Comparison of ENCODE assay signal across 4 cellular contexts in genomic region chr12:93801666-93802065, GRCh38.
DNase-seq lines count a peak whose midpoint lies in the region; ATAC-seq and TF ChIP-seq lines count a peak whose summit lies in the region.
"Not testable (repeated sequence)": the region's sequence is repeated elsewhere in the genome, so short reads cannot be mapped to it uniquely, and the experiment has no call there.

No MANE protein-coding gene starts in this region.

- not testable (repeated sequence) for H2AFZ ChIP-seq in IMR-90 (replicated peaks; ENCODE audit: low read length, poor library complexity); hepatocyte

- not testable (repeated sequence) for H2AK9ac ChIP-seq in IMR-90 (replicated peaks; ENCODE audit: low read depth, low read length, poor library complexity)

- H3K9me3 ChIP-seq in IMR-90 (ENCODE audit: control insufficient read depth, insufficient read depth, low read length); hepatocyte (ENCODE audit: low read depth); psoas muscle; stomach smooth muscle (ENCODE audit: control insufficient read depth in 2 of 2, low read length in 2 of 2): not testable (repeated sequence)

- H3K18ac ChIP-seq in IMR-90 (ENCODE audit: low read depth, low read length): not testable (repeated sequence)

- not testable (repeated sequence) for H4K8ac ChIP-seq in IMR-90 (ENCODE audit: low read depth in 2 of 2, low read length in 2 of 2)

- dilution Hi-C loops in IMR-90 (cut with HindIII; ENCODE audit: low sequenced_read_pairs, unreplicated experiment): not testable (repeated sequence)

- H3K56ac ChIP-seq in IMR-90 (ENCODE audit: extremely low read depth, insufficient read depth, low read length): not testable (repeated sequence)

- H3K79me2 ChIP-seq in hepatocyte: not testable (repeated sequence)

- H3K4me3 ChIP-seq in IMR-90 (ENCODE audit: insufficient read depth, low read depth, low read length); hepatocyte; psoas muscle; stomach smooth muscle (ENCODE audit: low read length in 2 of 2): not testable (repeated sequence)

- H3K9ac ChIP-seq in IMR-90 (ENCODE audit: low read depth, low read length); stomach smooth muscle (ENCODE audit: low read length in 2 of 2): not testable (repeated sequence)

- H3K4ac ChIP-seq in IMR-90 (ENCODE audit: low read depth, low read length): not testable (repeated sequence)

- peaks cover 3 to 22% of the 10 kb centered on the region in 2 experiments; a peak in 3 of 4 replicates for H3K79me1 ChIP-seq in IMR-90 (ENCODE audit: low read depth in 1 of 2, low read length in 2 of 2)

- H3K14ac ChIP-seq in IMR-90 (replicated peaks; ENCODE audit: low read depth, low read length): not testable (repeated sequence)

- CTCF ChIA-PET in IMR-90 (lab: Yijun Ruan, JAX): not testable (repeated sequence)

- POLR2A ChIA-PET in IMR-90 (lab: Charles Lee; ENCODE audit: unreplicated experiment): not testable (repeated sequence)

- not testable (repeated sequence) for DNase-seq in IMR-90; hepatocyte (ENCODE audit: low spot score); psoas muscle

- not testable (repeated sequence) for H3K9me2 ChIP-seq in hepatocyte (replicated peaks; ENCODE audit: insufficient read depth)

- peaks cover 12% of the 10 kb centered on the region for H3K4me1 ChIP-seq in IMR-90 (ENCODE audit: control insufficient read depth, insufficient read depth, low read length)
- H3K4me1 ChIP-seq in hepatocyte (ENCODE audit: insufficient read depth): peaks cover 12% of the 10 kb centered on the region
- peaks cover 45% of the 10 kb centered on the region for H3K4me1 ChIP-seq in psoas muscle
- H3K4me1 ChIP-seq in stomach smooth muscle (ENCODE audit: control insufficient read depth, insufficient read depth, low read length): peaks cover 16% of the 10 kb centered on the region

- H3K23ac ChIP-seq in IMR-90 (ENCODE audit: low read depth, low read length): not testable (repeated sequence)

- WGBS in IMR-90 (ENCODE audit: extremely low coverage in 2 of 2, insufficient read length in 1 of 2), 2 experiments: 86% methylated on average over 1 of the region's 2 CpGs; no CpG with 5 or more reads in 1 of the 2 experiments
- 88% methylated on average over 2 of the region's 2 CpGs for WGBS in hepatocyte (ENCODE audit: low lambda C conversion rate, missing lambda C conversion rate)
- 94 to 95% (median 95%) methylated on average over 2 of the region's 2 CpGs for WGBS in psoas muscle, 3 donors

- ATAC-seq in IMR-90 (ENCODE audit: low read depth); psoas muscle: not testable (repeated sequence)

- H2BK5ac ChIP-seq in IMR-90 (ENCODE audit: low read depth, low read length, poor library complexity, severe bottlenecking): not testable (repeated sequence)

- H2AK5ac ChIP-seq in IMR-90 (ENCODE audit: low read depth, low read length): not testable (repeated sequence)

- in situ Hi-C loops in IMR-90 (cut with MboI; ENCODE audit: low sequenced_read_pairs): not testable (repeated sequence)

- not testable (repeated sequence) for TF ChIP-seq RAD21 in IMR-90 (IDR thresholded peaks at IDR 0.05; ENCODE audit: low read length)

- not testable (repeated sequence) for H3K36me3 ChIP-seq in IMR-90 (ENCODE audit: control insufficient read depth, insufficient read depth, low read length); hepatocyte (replicated peaks; ENCODE audit: insufficient read depth, low read depth); psoas muscle (ENCODE audit: insufficient read depth in 1 of 2, low read depth in 1 of 2); stomach smooth muscle (ENCODE audit: control insufficient read depth in 2 of 2, insufficient read depth in 2 of 2, low read length in 2 of 2)

- not testable (repeated sequence) for H4K5ac ChIP-seq in IMR-90 (ENCODE audit: low read depth, low read length)

- not testable (repeated sequence) for H3K27ac ChIP-seq in IMR-90 (ENCODE audit: insufficient read depth, low read length)
- peak overlapping the region; percentile 77 for H3K27ac ChIP-seq in hepatocyte
- H3K27ac ChIP-seq in psoas muscle: peak overlapping the region; percentile 80
- peak overlapping the region; percentile 96 for H3K27ac ChIP-seq in stomach smooth muscle (ENCODE audit: low read length)

- not testable (repeated sequence) for TF ChIP-seq POLR2A in IMR-90 (IDR thresholded peaks at IDR 0.05; ENCODE audit: low read depth, low read length)

- not testable (repeated sequence) for H2BK120ac ChIP-seq in IMR-90 (ENCODE audit: low read depth, low read length)

- peak overlapping the region; percentile 23; the same call in 1 of the 2 replicates for H2BK20ac ChIP-seq in IMR-90 (ENCODE audit: low read depth, low read length)

- not testable (repeated sequence) for H4K91ac ChIP-seq in IMR-90 (ENCODE audit: insufficient read depth, low read depth, low read length)

- H3K27me3 ChIP-seq in IMR-90 (ENCODE audit: control insufficient read depth, insufficient read depth, low read length); hepatocyte; psoas muscle (ENCODE audit: insufficient read depth in 3 of 3, low read length in 2 of 3); stomach smooth muscle (ENCODE audit: control insufficient read depth in 1 of 2, insufficient read depth in 2 of 2, low read length in 2 of 2): not testable (repeated sequence)

- intact Hi-C loops in IMR-90 (cut with micrococcal nuclease); psoas muscle (cut with DNase I): not testable (repeated sequence)

- BruUV-seq in IMR-90 (replicated peaks; lab: Mats Ljungman, UMichigan): not testable (repeated sequence)

- peaks cover 16% of the 10 kb centered on the region for H3K9me1 ChIP-seq in IMR-90 (ENCODE audit: insufficient read depth, low read length)

- not testable (repeated sequence) for TF ChIP-seq CTCF in IMR-90 (conservative IDR thresholded peaks at IDR 0.05; ENCODE audit: low read depth, low read length); hepatocyte (IDR thresholded peaks at IDR 0.05; ENCODE audit: poor library complexity); psoas muscle (IDR thresholded peaks at IDR 0.05)

- not testable (repeated sequence) for H4K20me1 ChIP-seq in IMR-90 (ENCODE audit: insufficient read depth, low read length); hepatocyte (ENCODE audit: insufficient read depth, poor library complexity, severe bottlenecking)

- H2BK15ac ChIP-seq in IMR-90 (ENCODE audit: low read depth, low read length): not testable (repeated sequence)

- not testable (repeated sequence) for H3K4me2 ChIP-seq in IMR-90 (ENCODE audit: low read depth, low read length); hepatocyte
